ENCODE assay signal across 13 cellular contexts in genomic region chr6:73513496-73513854, GRCh38. TPM values are rescaled to one million over a fixed set of nuclear protein-coding genes. Genes with fewer than 3 reads are reported as not detected.
DNase-seq lines count a peak whose midpoint lies in the region; ATAC-seq and TF ChIP-seq lines count a peak whose summit lies in the region.
"Had no signal": no experiment of that assay in that cellular context is flagged by ENCODE, and none has a peak within 500 bp of the region (broad histone marks: within the 10 kb centered on the region; RNA-seq: fewer than 3 reads in every experiment).

No MANE protein-coding gene starts in this region.

- H3K36me3 Mint-ChIP-seq in CD14-positive monocyte = peaks cover 37 to 52% of the 10 kb centered on the region in 2 donors

- peak; percentile 7 for ATAC-seq in foreskin keratinocyte
- ATAC-seq in GM21576 (IDR thresholded peaks at IDR 0.05; ENCODE audit: unreplicated experiment) = no peak

- H3K36me3 ChIP-seq in SJSA1 = peaks cover 58% of the 10 kb centered on the region

- TF ChIP-seq CTCF in CD14-positive monocyte (IDR thresholded peaks at IDR 0.05) (no peak), GM12865 (IDR thresholded peaks at IDR 0.05; ENCODE audit: insufficient read depth, low read depth, low read length, missing control alignments) (no peak), foreskin keratinocyte (conservative IDR thresholded peaks at IDR 0.05) (no peak), GM13976 (IDR thresholded peaks at IDR 0.05; ENCODE audit: borderline replicate concordance, control extremely low read depth, extremely low read depth, insufficient read depth, missing control alignments) (no peak)

- in situ Hi-C loops in GM13976 (cut with MboI; ENCODE audit: low sequenced_read_pairs, unreplicated experiment) = no loop called here

- intact Hi-C loops in CD14-positive monocyte (cut with micrococcal nuclease) = loop anchor here (5.0 to 10.0 kb wide), 2 partner anchors 49 to 51 kb away; partner anchors contain the start of gene MTO1 (in 2 of the 2)

- H3K4me1 Mint-ChIP-seq in CD14-positive monocyte = peaks cover 44% of the 10 kb centered on the region

- 0 out of 2 replicates have a peak, but pooled peaks cover 3% of the 10 kb centered on the region for H3K9me3 ChIP-seq in SJSA1 (replicated peaks)
- H3K9me3 ChIP-seq: right atrium auricular region, upper lobe of right lung had no signal

- H3K27me3 ChIP-seq in SJSA1 (replicated peaks) (peaks cover 14% of the 10 kb centered on the region), foreskin keratinocyte (no peaks in the 10 kb centered on the region)
- H3K27me3 ChIP-seq: right atrium auricular region, upper lobe of right lung had no signal

- DNase-seq in CD14-positive monocyte (ENCODE audit: low spot score) (no peak), GM12865 (ENCODE audit: low read depth) (peak; percentile 51), SJSA1 (ENCODE audit: low read depth in 1 of 2, low spot score in 2 of 2) (peak in 1 of 2 experiments; percentile 59), foreskin keratinocyte (peak; percentile 20 to 57), NCI-H2029 treated with DMSO at 0.1 percent for 48 hours (lab: John Stamatoyannopoulos, UW) (no peak), islet precursor cell (no peak), GM13976 (ENCODE audit: low spot score) (no peak)
- DNase-seq: activated naive CD8-positive, alpha-beta T cell treated with anti-CD3 and anti-CD28 coated beads, Interleukin-2, amount 10 ng/mL, durations not matched to agents 7 days and 5 days; effector CD4-positive, alpha-beta T cell; upper lobe of right lung; WERI-Rb-1 had no signal

- peak overlapping the region in 5 of 7 donors; percentile 8 to 69 (median 30) for H3K27ac Mint-ChIP-seq in CD14-positive monocyte
- H3K27ac Mint-ChIP-seq: activated naive CD8-positive, alpha-beta T cell treated with anti-CD3 and anti-CD28 coated beads, Interleukin-2, amount 10 ng/mL, durations not matched to agents 7 days and 5 days had no signal

- H3K4me3 ChIP-seq in GM12865 (ENCODE audit: low read depth, low read length) (no peak overlapping the region), SJSA1 (no peak overlapping the region)
- H3K4me3 ChIP-seq: right atrium auricular region, upper lobe of right lung had no signal

- H3K9me3 Mint-ChIP-seq in CD14-positive monocyte = no peaks in the 10 kb centered on the region
- H3K9me3 Mint-ChIP-seq: activated naive CD8-positive, alpha-beta T cell treated with anti-CD3 and anti-CD28 coated beads, Interleukin-2, amount 10 ng/mL, durations not matched to agents 7 days and 5 days had no signal

- peaks cover 0 to 1% (median 0%) of the 10 kb centered on the region in 3 donors for H3K27me3 Mint-ChIP-seq in CD14-positive monocyte (ENCODE audit: low read depth in 3 of 3)
- H3K27me3 Mint-ChIP-seq: activated naive CD8-positive, alpha-beta T cell treated with anti-CD3 and anti-CD28 coated beads, Interleukin-2, amount 10 ng/mL, durations not matched to agents 7 days and 5 days had no signal

- H3K4me1 ChIP-seq in SJSA1 (replicated peaks) (peaks cover 15% of the 10 kb centered on the region), foreskin keratinocyte (no peaks in the 10 kb centered on the region)

- no peak overlapping the region for H3K4me3 Mint-ChIP-seq in CD14-positive monocyte
- H3K4me3 Mint-ChIP-seq: activated naive CD8-positive, alpha-beta T cell treated with anti-CD3 and anti-CD28 coated beads, Interleukin-2, amount 10 ng/mL, durations not matched to agents 7 days and 5 days had no signal

- H3K27ac ChIP-seq in SJSA1 (peak overlapping the region; percentile 5), foreskin keratinocyte (no peak overlapping the region)
- H3K27ac ChIP-seq: right atrium auricular region, upper lobe of right lung, WERI-Rb-1 had no signal

RNA-seq across cellular contexts. Expression of gene EEF1A1, which starts 7.4 kb away (rescaled TPM):
- polyA plus RNA-seq in CD14-positive monocyte = 1,000 to 10,000 TPM; 5,292 to 5,586 TPM
- 11,857 and 11,916 TPM in 2 replicates for total RNA-seq in SJSA1 (2014; rRNA removed; shearing (Covaris generic))
- 9,274 and 10,317 TPM in 2 replicates for total RNA-seq in foreskin keratinocyte
- 7,427 and 7,429 TPM in 2 replicates for polyA plus RNA-seq in foreskin keratinocyte

RNA-seq across cellular contexts. Expression of gene MTO1, which starts 51.9 kb away (rescaled TPM):
- polyA plus RNA-seq in CD14-positive monocyte = 10 to 100 TPM in 1 of 2 donors, 1 to 10 TPM in 1; 8.0 to 14.4 TPM
- total RNA-seq in SJSA1 (2014; rRNA removed; shearing (Covaris generic)) = 30.7 and 44.7 TPM in 2 replicates
- total RNA-seq in foreskin keratinocyte = 24.1 and 25.0 TPM in 2 replicates
- 9.7 and 12.4 TPM in 2 replicates for polyA plus RNA-seq in foreskin keratinocyte

Comparison
In these comparisons a context has a peak if more than half of its experiments do, and no peak if none do; other contexts are left out.
1. DNase-seq: peak in GM12865 (single experiment) and foreskin keratinocyte (2 of 2); none in CD14-positive monocyte (single experiment), NCI-H2029 treated with DMSO at 0.1 percent for 48 hours (single experiment), islet precursor cell (single experiment) and GM13976 (single experiment).